Comparison of ENCODE assay signal across 23 cellular contexts in the genomic region with DNA sequence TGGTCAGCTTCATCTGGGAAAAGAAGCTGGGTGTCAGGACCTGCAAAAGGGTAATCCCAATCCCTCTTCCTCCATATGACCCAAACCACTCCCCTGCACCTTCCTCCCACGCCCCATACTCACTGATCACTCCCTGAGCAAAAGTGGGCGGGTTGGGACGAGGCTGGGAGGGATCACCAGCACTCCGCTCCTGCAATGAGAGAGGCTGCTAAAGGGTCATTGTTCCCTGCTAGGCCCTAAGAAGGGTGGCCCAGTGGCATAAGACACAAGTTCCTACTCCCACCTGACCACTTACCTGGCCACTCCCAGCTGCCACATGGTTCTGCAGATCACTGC. TPM values are rescaled to one million over a fixed set of nuclear protein-coding genes. Genes with fewer than 3 reads are reported as not detected.
A peak's percentile ranks its signal among the peaks of the same experiment; 100 is the strongest.
DNase-seq lines count a peak whose midpoint lies in the region; ATAC-seq and TF ChIP-seq lines count a peak whose summit lies in the region.
"Had no signal": no experiment of that assay in that cellular context is flagged by ENCODE, and none has a peak within 500 bp of the region (broad histone marks: within the 10 kb centered on the region; RNA-seq: fewer than 3 reads in every experiment).

No MANE protein-coding gene starts in this region.

- POLR2A ChIA-PET in WTC11 (lab: Charles Lee): no interaction called here

- DNase-seq in Right ventricle myocardium superior (peak; percentile 14), cardiac septum (ENCODE audit: low spot score) (no peak), T-helper 17 cell (no peak), dorsolateral prefrontal cortex (no peak), osteoblast (ENCODE audit: insufficient read length, low spot score, missing footprints) (peak; percentile 75), WTC11 (ENCODE audit: low spot score) (no peak)
- DNase-seq: 8988T; Calu3; CD8-positive, alpha-beta T cell; DMS153; GOT3; HCEC 1CT; NCI-H1105; NCI-H2029 treated with DMSO at 0.1 percent for 48 hours; NCI-H226; NCI-H510A treated with DMSO at 0.1 percent for 48 hours; NCI-H748 treated with DMSO at 0.1 percent for 48 hours; SJCRH30 had no signal

- H3K27ac ChIP-seq in dorsolateral prefrontal cortex (peak overlapping the region in 48 of 59 donors; percentile 3 to 92 (median 70)), osteoblast (ENCODE audit: low read depth, low read length) (no peak overlapping the region)
- H3K27ac ChIP-seq: BLaER1 treated with 17β-estradiol and CSF1 and Interleukin-3, amounts not matched to agents 10 nM and 100 nM; SJCRH30 had no signal

- CTCF ChIA-PET in WTC11 (lab: Charles Lee): interaction anchor here (1.5 to 3.8 kb wide), 3 partner anchors 9 to 37 kb away, joined by 5 to 23 read pairs (median 9); no protein-coding TSS in a partner anchor

- H3K79me2 ChIP-seq in osteoblast (ENCODE audit: insufficient read depth, low read length): peaks cover 9% of the 10 kb centered on the region

- H2AFZ ChIP-seq in osteoblast (ENCODE audit: low read length): no peak overlapping the region

- no peaks in the 10 kb centered on the region for H3K27me3 ChIP-seq in dorsolateral prefrontal cortex
- no peaks in the 10 kb centered on the region for H3K27me3 ChIP-seq in osteoblast (ENCODE audit: insufficient read depth, low read length)
- H3K27me3 ChIP-seq: BLaER1 treated with 17β-estradiol and CSF1 and Interleukin-3, amounts not matched to agents 10 nM and 100 nM; SJCRH30 had no signal

- H4K20me1 ChIP-seq in osteoblast (ENCODE audit: insufficient read depth, low read length): peaks cover 26% of the 10 kb centered on the region

- H3K4me2 ChIP-seq in osteoblast (ENCODE audit: insufficient read depth, low read length): no peak overlapping the region
- H3K4me2 ChIP-seq: BLaER1 treated with 17β-estradiol and CSF1 and Interleukin-3, amounts not matched to agents 10 nM and 100 nM had no signal

- H3K4me3 ChIP-seq in dorsolateral prefrontal cortex (no peak overlapping the region), osteoblast (ENCODE audit: insufficient read depth, low read length) (no peak overlapping the region)
- H3K4me3 ChIP-seq: BLaER1 treated with 17β-estradiol and CSF1 and Interleukin-3, amounts not matched to agents 10 nM and 100 nM; SJCRH30 had no signal

- H3K4me3 Mint-ChIP-seq in T-helper 17 cell: no peak overlapping the region
- no peak overlapping the region for H3K4me3 Mint-ChIP-seq in WTC11
- H3K4me3 Mint-ChIP-seq: CD8-positive, alpha-beta T cell; IgD-negative memory B cell had no signal

- ATAC-seq in Right ventricle myocardium superior (ENCODE audit: poor library complexity) (no peak), T-helper 17 cell (no peak), HG03354 (IDR thresholded peaks at IDR 0.05; ENCODE audit: poor library complexity, severe bottlenecking, unreplicated experiment) (no peak), WTC11 (no peak), HG02642 (IDR thresholded peaks at IDR 0.05; ENCODE audit: poor library complexity, unreplicated experiment) (no peak)
- ATAC-seq: CD8-positive, alpha-beta T cell had no signal

- TF ChIP-seq CTCF in dorsolateral prefrontal cortex (IDR thresholded peaks at IDR 0.05 in 54 of 56, conservative IDR thresholded peaks at IDR 0.05 in 2 of 56; ENCODE audit: low read depth in 1 of 56, partially characterized antibody in 56 of 56): no peak
- no peak for TF ChIP-seq CTCF in osteoblast (IDR thresholded peaks at IDR 0.05; ENCODE audit: extremely low read depth, low read depth, low read length)
- no peak for TF ChIP-seq CTCF in WTC11 (IDR thresholded peaks at IDR 0.05)

- H3K36me3 ChIP-seq in osteoblast (ENCODE audit: insufficient read depth, low read length): peaks cover 84% of the 10 kb centered on the region

- H3K27ac Mint-ChIP-seq in T-helper 17 cell: peak overlapping the region; percentile 32
- no peak overlapping the region for H3K27ac Mint-ChIP-seq in WTC11
- H3K27ac Mint-ChIP-seq: CD8-positive, alpha-beta T cell; IgD-negative memory B cell had no signal

- no peaks in the 10 kb centered on the region for H3K27me3 Mint-ChIP-seq in T-helper 17 cell
- no peaks in the 10 kb centered on the region for H3K27me3 Mint-ChIP-seq in WTC11 (ENCODE audit: low read depth)
- H3K27me3 Mint-ChIP-seq: IgD-negative memory B cell had no signal

- peaks cover 3% of the 10 kb centered on the region for H3K36me3 Mint-ChIP-seq in T-helper 17 cell (ENCODE audit: low read depth)
- H3K36me3 Mint-ChIP-seq in WTC11: peaks cover 53% of the 10 kb centered on the region

- H3K9me3 Mint-ChIP-seq in WTC11: no peaks in the 10 kb centered on the region
- H3K9me3 Mint-ChIP-seq: CD8-positive, alpha-beta T cell; IgD-negative memory B cell had no signal

- H3K9me3 ChIP-seq in T-helper 17 cell (ENCODE audit: control insufficient read depth, low read length, poor library complexity, severe bottlenecking) (no peaks in the 10 kb centered on the region), osteoblast (ENCODE audit: low read depth, low read length) (no peaks in the 10 kb centered on the region)
- H3K9me3 ChIP-seq: BLaER1 treated with 17β-estradiol and CSF1 and Interleukin-3, amounts not matched to agents 10 nM and 100 nM; SJCRH30 had no signal

- intact Hi-C loops in Right ventricle myocardium superior (cut with DNase I): no loop called here
- intact Hi-C loops in cardiac septum (cut with DNase I): no loop called here
- intact Hi-C loops in dorsolateral prefrontal cortex (cut with DNase I): no loop called here

- H3K4me1 Mint-ChIP-seq in T-helper 17 cell (peaks cover 6% of the 10 kb centered on the region), WTC11 (no peaks in the 10 kb centered on the region)

- no peaks in the 10 kb centered on the region for H3K4me1 ChIP-seq in osteoblast (ENCODE audit: insufficient read depth, low read length)
- H3K4me1 ChIP-seq: SJCRH30 had no signal

TF ChIP-seq in WTC11, 78 proteins besides CTCF, POLR2A, EP300 and RAD21:
- TF ChIP-seq ZNF219 (CRISPR knock-in tag; IDR thresholded peaks at IDR 0.05; ENCODE audit: borderline replicate concordance) (no peak), IRF2 (CRISPR knock-in tag; IDR thresholded peaks at IDR 0.05; ENCODE audit: borderline replicate concordance, low read depth) (no peak), HMGA2 (CRISPR knock-in tag; IDR thresholded peaks at IDR 0.05) (no peak), OVOL2 (CRISPR knock-in tag; IDR thresholded peaks at IDR 0.05; ENCODE audit: borderline replicate concordance) (no peak), MYBL2 (CRISPR knock-in tag; IDR thresholded peaks at IDR 0.05) (no peak)
- TF ChIP-seq, protein P1, sequence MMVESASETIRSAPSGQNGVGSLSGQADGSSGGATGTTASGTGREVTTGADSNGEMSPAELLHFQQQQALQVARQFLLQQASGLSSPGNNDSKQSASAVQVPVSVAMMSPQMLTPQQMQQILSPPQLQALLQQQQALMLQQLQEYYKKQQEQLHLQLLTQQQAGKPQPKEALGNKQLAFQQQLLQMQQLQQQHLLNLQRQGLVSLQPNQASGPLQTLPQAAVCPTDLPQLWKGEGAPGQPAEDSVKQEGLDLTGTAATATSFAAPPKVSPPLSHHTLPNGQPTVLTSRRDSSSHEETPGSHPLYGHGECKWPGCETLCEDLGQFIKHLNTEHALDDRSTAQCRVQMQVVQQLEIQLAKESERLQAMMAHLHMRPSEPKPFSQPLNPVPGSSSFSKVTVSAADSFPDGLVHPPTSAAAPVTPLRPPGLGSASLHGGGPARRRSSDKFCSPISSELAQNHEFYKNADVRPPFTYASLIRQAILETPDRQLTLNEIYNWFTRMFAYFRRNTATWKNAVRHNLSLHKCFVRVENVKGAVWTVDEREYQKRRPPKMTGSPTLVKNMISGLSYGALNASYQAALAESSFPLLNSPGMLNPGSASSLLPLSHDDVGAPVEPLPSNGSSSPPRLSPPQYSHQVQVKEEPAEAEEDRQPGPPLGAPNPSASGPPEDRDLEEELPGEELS (CRISPR knock-in tag; IDR thresholded peaks at IDR 0.05): no peak
TF ChIP-seq in WTC11: peak in this region for 0.

RNA-seq across cellular contexts. Expression of gene PRKAG1, which starts 15.7 kb away (rescaled TPM):
- total RNA-seq in Right ventricle myocardium superior (92.8 TPM), cardiac septum (80.4 TPM), T-helper 17 cell (10 to 100 TPM; 41.4 to 47.7 TPM), dorsolateral prefrontal cortex (10 to 100 TPM; 26.4 to 67.1 (median 46.4) TPM), osteoblast (81.3 and 89.0 TPM in 2 replicates), WTC11 (2021) (37.9 to 41.6 TPM (median 38.0 TPM) in 3 replicates)

RNA-seq across cellular contexts. Expression of gene KMT2D, which starts 26.3 kb away (rescaled TPM):
- total RNA-seq in Right ventricle myocardium superior: 38.1 TPM
- total RNA-seq in cardiac septum: 63.8 TPM
- 100 to 1,000 TPM; 137 to 139 TPM for total RNA-seq in T-helper 17 cell
- 100 to 1,000 TPM in 86 of 120 experiments, 10 to 100 TPM in 34; 76.9 to 147 (median 107) TPM for total RNA-seq in dorsolateral prefrontal cortex
- total RNA-seq in osteoblast: 24.6 and 28.6 TPM in 2 replicates
- 100 to 104 TPM (median 101 TPM) in 3 replicates for total RNA-seq in WTC11 (2021)

RNA-seq across cellular contexts. Expression of gene DDN, which starts 35.1 kb away (rescaled TPM):
- total RNA-seq in Right ventricle myocardium superior (0.78 TPM), cardiac septum (1.00 TPM), T-helper 17 cell (under 1 TPM; 0.62 to 0.70 TPM), dorsolateral prefrontal cortex (100 to 1,000 TPM in 112 of 120 experiments, 10 to 100 TPM in 8; 34.2 to 277 (median 160) TPM), osteoblast (under 0.01 and 0.29 TPM in 2 replicates), WTC11 (2021) (0.33 to 0.55 TPM (median 0.50 TPM) in 3 replicates)

RNA-seq across cellular contexts. Expression of gene RHEBL1, which starts 35.5 kb away (rescaled TPM):
- total RNA-seq in Right ventricle myocardium superior: 0.48 TPM
- total RNA-seq in cardiac septum: 0.38 TPM
- total RNA-seq in T-helper 17 cell: 1 to 10 TPM; 7.9 to 8.1 TPM
- total RNA-seq in dorsolateral prefrontal cortex: 10 to 100 TPM in 3 of 120 experiments, 1 to 10 TPM in 116, under 1 TPM in 1; 0.55 to 10.5 (median 5.5) TPM
- 0.72 and 0.88 TPM in 2 replicates for total RNA-seq in osteoblast
- 6.4 to 9.0 TPM (median 6.9 TPM) in 3 replicates for total RNA-seq in WTC11 (2021)

RNA-seq across cellular contexts. Expression of gene WNT1, which starts 56.1 kb away (rescaled TPM):
- total RNA-seq in Right ventricle myocardium superior (not detected), cardiac septum (not detected), T-helper 17 cell (1 to 10 TPM; 2.2 to 2.3 TPM), dorsolateral prefrontal cortex (under 1 TPM in 6 of 120 experiments, not detected in 114; 0.43 to 0.67 (median 0.55) TPM), osteoblast (not detected in 2 replicates), WTC11 (2021) (not detected in 3 replicates)
- total RNA-seq: Calu3, G401, SJCRH30 had no signal

Comparison
In these comparisons a context has a peak if more than half of its experiments do, and no peak if none do; other contexts are left out.
1. DNase-seq: peak in Right ventricle myocardium superior (single experiment) and osteoblast (single experiment); none in cardiac septum (single experiment), T-helper 17 cell (0 of 3), dorsolateral prefrontal cortex (0 of 10) and WTC11 (single experiment).
2. RNA of gene DDN, which starts 35.1 kb away (total RNA-seq): 34.2 to 277 TPM in dorsolateral prefrontal cortex; 1.00 TPM in cardiac septum (single experiment), 0.78 TPM in Right ventricle myocardium superior (single experiment), 0.62 to 0.70 TPM in T-helper 17 cell, 0.33 to 0.55 TPM in WTC11 and under 0.01 to 0.29 TPM in osteoblast; every median in the first group is over 10 times any median in the second.